ENCODE assay signal across 8 cellular contexts in the genomic region with DNA sequence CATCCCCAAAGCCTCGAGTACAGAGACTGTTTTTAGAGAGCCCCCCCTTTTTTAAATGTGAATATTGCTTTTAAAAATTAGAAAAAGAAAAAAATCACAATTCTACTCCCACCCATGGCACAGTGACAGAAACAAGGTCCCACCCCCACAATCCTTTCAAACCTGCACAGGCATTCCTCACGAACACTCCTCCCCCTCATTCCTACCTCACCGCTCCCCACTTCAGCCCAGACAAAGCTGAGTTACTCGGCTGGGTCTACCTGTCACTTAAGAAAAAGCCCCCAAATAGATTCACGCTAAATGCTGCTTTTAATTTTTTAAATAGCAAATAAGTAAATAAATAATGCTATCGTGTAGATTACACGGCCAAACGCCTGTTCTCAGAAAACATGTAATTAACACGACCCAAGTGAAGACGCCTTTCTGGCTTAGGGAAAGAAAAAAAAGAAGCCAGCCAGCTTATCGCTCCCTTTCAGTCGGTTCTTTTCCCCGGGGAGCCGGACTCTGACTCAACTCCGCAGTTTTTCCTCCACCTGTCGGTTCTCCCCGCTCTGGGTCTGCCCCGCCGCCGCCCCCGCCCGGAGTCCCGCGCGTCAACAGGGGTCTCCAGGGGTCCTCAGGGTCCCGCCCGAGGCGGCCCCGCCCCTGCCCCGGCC. TPM values are rescaled to one million over a fixed set of nuclear protein-coding genes. Genes with fewer than 3 reads are reported as not detected.
DNase-seq lines count a peak whose midpoint lies in the region; ATAC-seq, FAIRE-seq and TF ChIP-seq lines count a peak whose summit lies in the region.

No MANE protein-coding gene starts in this region.

- H3K36me3 ChIP-seq in PC-3 (ENCODE audit: low read depth, low read length), result no peaks in the 10 kb centered on the region
- H3K36me3 ChIP-seq in endothelial cell of umbilical vein (ENCODE audit: control insufficient read depth in 2 of 2, extremely low read depth in 1 of 2, insufficient read depth in 2 of 2, low read length in 2 of 2), result no peaks in the 10 kb centered on the region

- H3K9me3 Mint-ChIP-seq in nephron progenitor cell, result no peaks in the 10 kb centered on the region

- POLR2A ChIA-PET in PC-3 (lab: Charles Lee; ENCODE audit: unreplicated experiment) (interaction anchor here (0.6 kb wide), 1 partner anchor 1060 kb away, joined by 4 read pairs; no protein-coding TSS in a partner anchor), endothelial cell of umbilical vein (lab: Charles Lee) (no interaction called here)

- H3K9me2 ChIP-seq in PC-3 (replicated peaks; ENCODE audit: low read length), result no peaks in the 10 kb centered on the region

- H3K9me3 ChIP-seq in PC-3 (ENCODE audit: low read length), result no peaks in the 10 kb centered on the region
- H3K9me3 ChIP-seq in endothelial cell of umbilical vein (replicated peaks; ENCODE audit: control insufficient read depth, insufficient read depth, low read length), result no peaks in the 10 kb centered on the region

- dilution Hi-C loops in endothelial cell of umbilical vein (cut with MboI; ENCODE audit: extremely low pct_ligation_motif_present, low sequenced_read_pairs), result no loop called here

- no peaks in the 10 kb centered on the region for H4K20me1 ChIP-seq in PC-3 (ENCODE audit: low read length)
- H4K20me1 ChIP-seq in endothelial cell of umbilical vein (replicated peaks; ENCODE audit: control insufficient read depth, extremely low read depth, insufficient read depth, low read length), result no peaks in the 10 kb centered on the region

- H3K4me3 ChIP-seq in PC-3 (ENCODE audit: low read length), result peak overlapping the region; percentile 79
- peak overlapping the region; percentile 26 to 56 (median 44) for H3K4me3 ChIP-seq in endothelial cell of umbilical vein (replicated peaks in 1 of 3; ENCODE audit: insufficient read depth in 1 of 3, low read depth in 1 of 3, low read length in 3 of 3)

- H3K27me3 ChIP-seq in PC-3 (ENCODE audit: low read length), result no peaks in the 10 kb centered on the region
- H3K27me3 ChIP-seq in endothelial cell of umbilical vein (ENCODE audit: control insufficient read depth in 2 of 2, insufficient read depth in 2 of 2, low read length in 2 of 2), result peaks cover 19 to 41% of the 10 kb centered on the region in 2 experiments

- H3K79me2 ChIP-seq in PC-3 (ENCODE audit: low read length), result peaks cover 16% of the 10 kb centered on the region
- no peaks in the 10 kb centered on the region for H3K79me2 ChIP-seq in endothelial cell of umbilical vein (ENCODE audit: control insufficient read depth, insufficient read depth, low read length)

- H3F3A ChIP-seq in PC-3 (ENCODE audit: low read length, unreplicated experiment), result no peaks in the 10 kb centered on the region

- DNase-seq in stimulated activated CD4-positive, alpha-beta T cell treated with anti-CD3 and anti-CD28 coated beads, Interleukin-4, amount 100 ng/mL, for 1 hour, result peak; percentile 3
- no peak for DNase-seq in stimulated activated CD4-positive, alpha-beta T cell treated with anti-CD3 and anti-CD28 coated beads, Interleukin-2, amount 100 ng/mL, for 48 hours
- DNase-seq in PC-3 (peak; percentile 16), endothelial cell of umbilical vein (ENCODE audit: low read depth, low spot score) (peak; percentile 11), nephron progenitor cell (peak; percentile 71), cerebellum (ENCODE audit: low spot score) (no peak), GM12891 (ENCODE audit: insufficient read length, low spot score) (no peak), GM10266 (ENCODE audit: extremely low spot score) (no peak)

- intact Hi-C loops in PC-3 (cut with micrococcal nuclease), result loop anchor here (1.0 kb wide), 1 partner anchor 52 kb away; no protein-coding TSS in a partner anchor
- intact Hi-C loops in endothelial cell of umbilical vein (cut with micrococcal nuclease), result loop anchor here (5.0 kb wide), 1 partner anchor 215 kb away; no protein-coding TSS in a partner anchor

- H3K27ac ChIP-seq in PC-3 (ENCODE audit: low read length) (no peak overlapping the region), endothelial cell of umbilical vein (ENCODE audit: insufficient read depth, low read depth, low read length) (no peak overlapping the region)

- H3K4me1 Mint-ChIP-seq in nephron progenitor cell, result peaks cover 20% of the 10 kb centered on the region

- TF ChIP-seq POLR2A in endothelial cell of umbilical vein (IDR thresholded peaks at IDR 0.05; ENCODE audit: low read depth, low read length) (no peak), GM12891 (IDR thresholded peaks at IDR 0.05; ENCODE audit: low read depth, low read length) (no peak)

- H3K36me3 Mint-ChIP-seq in nephron progenitor cell (ENCODE audit: low read depth), result no peaks in the 10 kb centered on the region

- H3K27ac Mint-ChIP-seq in nephron progenitor cell, result peak overlapping the region; percentile 18

- H3K9me1 ChIP-seq in endothelial cell of umbilical vein (replicated peaks; ENCODE audit: control insufficient read depth, extremely low read depth, insufficient read depth, low read length), result no peaks in the 10 kb centered on the region

- H3K4me3 Mint-ChIP-seq in nephron progenitor cell, result peak overlapping the region; percentile 89

- H3K9ac ChIP-seq in PC-3 (ENCODE audit: low read length), result peak overlapping the region; percentile 61
- no peak overlapping the region for H3K9ac ChIP-seq in endothelial cell of umbilical vein (replicated peaks; ENCODE audit: extremely low read depth, insufficient read depth, low read length)

- H3K27me3 Mint-ChIP-seq in nephron progenitor cell (ENCODE audit: low read depth, poor library complexity), result peaks cover 44% of the 10 kb centered on the region

- no peak for TF ChIP-seq CTCF in PC-3 (conservative IDR thresholded peaks at IDR 0.05; ENCODE audit: low read depth, low read length)
- TF ChIP-seq CTCF in endothelial cell of umbilical vein (IDR thresholded peaks at IDR 0.05; ENCODE audit: extremely low read depth in 1 of 2, insufficient read depth in 1 of 2, low read depth in 1 of 2, low read length in 2 of 2), result no peak
- TF ChIP-seq CTCF in nephron progenitor cell (IDR thresholded peaks at IDR 0.05), result no peak
- no peak for TF ChIP-seq CTCF in GM10266 (IDR thresholded peaks at IDR 0.05; ENCODE audit: control insufficient read depth, insufficient read depth, low read depth, missing control alignments)

- CTCF ChIA-PET in PC-3 (lab: Charles Lee), result interaction anchor here (0.5 to 1.8 kb wide), 4 partner anchors 11 to 92 kb away, joined by 3 to 15 read pairs (median 10); no protein-coding TSS in a partner anchor
- CTCF ChIA-PET in endothelial cell of umbilical vein (lab: Charles Lee), result interaction anchor here (0.9 to 2.1 kb wide), 6 partner anchors 10 to 560 kb away, joined by 3 to 12 read pairs (median 4); no protein-coding TSS in a partner anchor

- BruUV-seq in PC-3 (replicated peaks; lab: Mats Ljungman, UMichigan), result no TSS peak
- no TSS peak for BruUV-seq in endothelial cell of umbilical vein (replicated peaks; lab: Mats Ljungman, UMichigan)

- peak overlapping the region; percentile 76; the same call in 1 of the 2 replicates for H2AFZ ChIP-seq in PC-3 (ENCODE audit: low read length)
- peak overlapping the region; percentile 82 for H2AFZ ChIP-seq in endothelial cell of umbilical vein (ENCODE audit: low read depth, low read length)

- ATAC-seq in PC-3, result peak; percentile 1; the same call in 1 of the 2 replicates

- H3K4me1 ChIP-seq in PC-3 (ENCODE audit: insufficient read depth, low read length) (peaks cover 16% of the 10 kb centered on the region; the same call in 1 of the 2 replicates), endothelial cell of umbilical vein (ENCODE audit: control insufficient read depth, extremely low read depth, insufficient read depth, low read length) (peaks cover 6% of the 10 kb centered on the region)

- H3K4me2 ChIP-seq in PC-3 (ENCODE audit: low read length), result peak overlapping the region; percentile 94
- H3K4me2 ChIP-seq in endothelial cell of umbilical vein (ENCODE audit: insufficient read depth, low read length), result peak overlapping the region; percentile 67

- FAIRE-seq in endothelial cell of umbilical vein (lab: Jason Lieb, UNC), result no peak
- no peak for FAIRE-seq in GM12891 (lab: Jason Lieb, UNC)

TF ChIP-seq in endothelial cell of umbilical vein, 7 proteins besides CTCF, POLR2A, EP300 and RAD21 (continues in another document):
- TF ChIP-seq JUN (IDR thresholded peaks at IDR 0.05; ENCODE audit: borderline replicate concordance, insufficient read depth, insufficient read length, low read depth), result no peak
- TF ChIP-seq POLR2AphosphoS5 (IDR thresholded peaks at IDR 0.05; ENCODE audit: insufficient read depth, low read depth, low read length), result no peak
- TF ChIP-seq MYC (IDR thresholded peaks at IDR 0.05; ENCODE audit: low read depth, low read length), result no peak
- no peak for TF ChIP-seq EZH2 (IDR thresholded peaks at IDR 0.05; ENCODE audit: borderline replicate concordance, low read depth, low read length, severe bottlenecking)
- TF ChIP-seq, protein P1, sequence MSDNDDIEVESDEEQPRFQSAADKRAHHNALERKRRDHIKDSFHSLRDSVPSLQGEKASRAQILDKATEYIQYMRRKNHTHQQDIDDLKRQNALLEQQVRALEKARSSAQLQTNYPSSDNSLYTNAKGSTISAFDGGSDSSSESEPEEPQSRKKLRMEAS (IDR thresholded peaks at IDR 0.05; ENCODE audit: insufficient read depth, insufficient read length), result no peak

TF ChIP-seq in GM12891, 5 proteins besides CTCF, POLR2A, EP300 and RAD21:
- no peak for TF ChIP-seq SPI1 (IDR thresholded peaks at IDR 0.05; ENCODE audit: low read depth, low read length)

RNA-seq across cellular contexts. Expression of a gene that starts 0.7 kb away (rescaled TPM):
- 8.9 and 9.1 TPM in 2 replicates for total RNA-seq in PC-3 (2014; rRNA removed)
- 0.73 and 1.0 TPM in 2 replicates for total RNA-seq in endothelial cell of umbilical vein
- polyA plus RNA-seq in endothelial cell of umbilical vein, result 0.08 and 0.17 TPM in 2 replicates
- 0.11 and 0.12 TPM in 2 replicates for polyA plus RNA-seq in endothelial cell of umbilical vein (2011; cell fraction: cytosol; rRNA removed)
- polyA plus RNA-seq in endothelial cell of umbilical vein (2011; cell fraction: nucleus; rRNA removed), result 0.17 and 0.22 TPM in 2 replicates
- 0.11 and 0.13 TPM in 2 replicates for polyA plus RNA-seq in endothelial cell of umbilical vein (2012)
- 1.3 and 1.7 TPM in 2 replicates for polyA minus RNA-seq in endothelial cell of umbilical vein
- 6.6 TPM for polyA minus RNA-seq in endothelial cell of umbilical vein (2011; cell fraction: cytosol; rRNA and poly(A)+ RNA removed)
- 0.53 and 1.2 TPM in 2 replicates for polyA minus RNA-seq in endothelial cell of umbilical vein (2011; cell fraction: nucleus; rRNA and poly(A)+ RNA removed)
- 5.6 TPM for total RNA-seq in cerebellum
- not detected for polyA plus RNA-seq in GM12891 (2012; ENCODE audit: low read depth, missing spikeins)

Comparison
In these comparisons a context has a peak if more than half of its experiments do, and no peak if none do; other contexts are left out.
1. DNase-seq: peak in stimulated activated CD4-positive, alpha-beta T cell treated with anti-CD3 and anti-CD28 coated beads, Interleukin-4, amount 100 ng/mL, for 1 hour (single experiment), PC-3 (single experiment), endothelial cell of umbilical vein (single experiment) and nephron progenitor cell (single experiment); none in stimulated activated CD4-positive, alpha-beta T cell treated with anti-CD3 and anti-CD28 coated beads, Interleukin-2, amount 100 ng/mL, for 48 hours (0 of 2), cerebellum (single experiment), GM12891 (single experiment) and GM10266 (single experiment).